In genomic region chr2:86280191-86280667, GRCh38 we compare ENCODE assay signal across 18 cellular contexts. TPM values are rescaled to one million over a fixed set of nuclear protein-coding genes. Genes with fewer than 3 reads are reported as not detected.
DNase-seq lines count a peak whose midpoint lies in the region; FAIRE-seq and TF ChIP-seq lines count a peak whose summit lies in the region.
"Had no signal": no experiment of that assay in that cellular context is flagged by ENCODE, and none has a peak within 500 bp of the region (broad histone marks: within the 10 kb centered on the region; RNA-seq: fewer than 3 reads in every experiment).

No MANE protein-coding gene starts in this region.

- no peak for TF ChIP-seq CTCF in esophagus squamous epithelium (IDR thresholded peaks at IDR 0.05)
- no peak for TF ChIP-seq CTCF in D721Med (IDR thresholded peaks at IDR 0.05; ENCODE audit: insufficient read depth, missing control alignments)

- peak overlapping the region; percentile 8 for H3K9ac ChIP-seq in muscle layer of colon (ENCODE audit: low read length)

- no peaks in the 10 kb centered on the region for H3K9me3 ChIP-seq in esophagus squamous epithelium
- no peaks in the 10 kb centered on the region for H3K9me3 ChIP-seq in muscle layer of colon (ENCODE audit: low read length)
- H3K9me3 ChIP-seq: adrenal gland, colonic mucosa had no signal

- H3K36me3 ChIP-seq in esophagus squamous epithelium (no peaks in the 10 kb centered on the region), muscle layer of colon (ENCODE audit: insufficient read depth, low read length) (peaks cover 11% of the 10 kb centered on the region)
- H3K36me3 ChIP-seq: adrenal gland, colonic mucosa had no signal

- no peak for TF ChIP-seq POLR2A in esophagus squamous epithelium (IDR thresholded peaks at IDR 0.05)

- intact Hi-C loops in esophagus squamous epithelium (cut with DNase I) = no loop called here

- H3K27me3 ChIP-seq in esophagus squamous epithelium (no peaks in the 10 kb centered on the region), muscle layer of colon (ENCODE audit: control insufficient read depth in 1 of 2, insufficient read depth in 2 of 2, low read length in 2 of 2) (no peaks in the 10 kb centered on the region)
- H3K27me3 ChIP-seq: adrenal gland, colonic mucosa had no signal

- DNase-seq in DMS 273 (lab: John Stamatoyannopoulos, UW; ENCODE audit: unreplicated experiment) (peak; percentile 43), DMS 273 treated with DMSO at 0.1 percent for 48 hours (lab: John Stamatoyannopoulos, UW) (no peak), esophagus squamous epithelium (lab: John Stamatoyannopoulos, UW) (no peak), stromal cell of bone marrow (ENCODE audit: low read depth) (peak; percentile 54), DMS53 treated with DMSO at 0.1 percent for 48 hours (lab: John Stamatoyannopoulos, UW; ENCODE audit: unreplicated experiment) (no peak), D721Med (ENCODE audit: insufficient read length, low spot score) (no peak)
- no peak for DNase-seq in activated CD4-positive, alpha-beta T cell treated with anti-CD3 and anti-CD28 coated beads, Interleukin-2, amount 50 U/mL, for 4 hours
- DNase-seq: activated CD4-positive, alpha-beta memory T cell treated with anti-CD3 and anti-CD28 coated beads for 36 hours; adrenal gland; DND-41; Karpas-422; NCI-H1436 treated with DMSO at 0.1 percent for 48 hours; NCI-H510A had no signal

- peaks cover 0 to 45% (median 18%) of the 10 kb centered on the region in 3 donors for H3K4me1 ChIP-seq in esophagus squamous epithelium
- H3K4me1 ChIP-seq in muscle layer of colon (ENCODE audit: insufficient read depth, low read length) = peaks cover 61% of the 10 kb centered on the region
- H3K4me1 ChIP-seq: colonic mucosa had no signal

- no peak for FAIRE-seq in D721Med (lab: Jason Lieb, UNC)

- WGBS in esophagus squamous epithelium, 2 donors = 31 to 34% methylated on average over 4 to 5 of the region's 5 CpGs

- H3K4me3 ChIP-seq in esophagus squamous epithelium = no peak overlapping the region
- H3K4me3 ChIP-seq in muscle layer of colon (ENCODE audit: low read depth in 1 of 2, low read length in 2 of 2) = no peak overlapping the region
- H3K4me3 ChIP-seq: adrenal gland, colonic mucosa, SK-N-MC had no signal

- peak overlapping the region in 3 of 4 donors; percentile 62 to 66 (median 66) for H3K27ac ChIP-seq in esophagus squamous epithelium
- peak overlapping the region; percentile 81 for H3K27ac ChIP-seq in muscle layer of colon (ENCODE audit: low read depth, low read length)
- H3K27ac ChIP-seq: 22Rv1, adrenal gland, C4-2B, colonic mucosa, SK-N-MC had no signal

RNA-seq across cellular contexts. Expression of gene REEP1, which starts 57.2 kb away (rescaled TPM):
- total RNA-seq in esophagus squamous epithelium = 10 to 100 TPM in 1 of 4 donors, 1 to 10 TPM in 2, under 1 TPM in 1; 0.83 to 10.3 (median 2.0) TPM

Comparison
In these comparisons a context has a peak if more than half of its experiments do, and no peak if none do; other contexts are left out.
1. DNase-seq: peak in DMS 273 (single experiment) and stromal cell of bone marrow (single experiment); none in DMS 273 treated with DMSO at 0.1 percent for 48 hours (single experiment), esophagus squamous epithelium (single experiment), DMS53 treated with DMSO at 0.1 percent for 48 hours (single experiment), activated CD4-positive, alpha-beta T cell treated with anti-CD3 and anti-CD28 coated beads, Interleukin-2, amount 50 U/mL, for 4 hours (0 of 2) and D721Med (single experiment).